Comparison of ENCODE assay signal across 15 cellular contexts in genomic region chr18:36724591-36725001, GRCh38.
DNase-seq lines count a peak whose midpoint lies in the region; ATAC-seq and TF ChIP-seq lines count a peak whose summit lies in the region.
"Had no signal": no experiment of that assay in that cellular context is flagged by ENCODE, and none has a peak within 500 bp of the region (broad histone marks: within the 10 kb centered on the region; RNA-seq: fewer than 3 reads in every experiment).

No MANE protein-coding gene starts in this region.

- CTCF ChIA-PET in PC-3 (lab: Charles Lee), result no interaction called here

- no peaks in the 10 kb centered on the region for H3K4me1 ChIP-seq in colonic mucosa
- peaks cover 0 to 21% of the 10 kb centered on the region in 2 donors for H3K4me1 ChIP-seq in right atrium auricular region
- no peaks in the 10 kb centered on the region; the same call in 1 of the 2 replicates for H3K4me1 ChIP-seq in PC-3 (ENCODE audit: insufficient read depth, low read length)
- H3K4me1 ChIP-seq: A549, Caco-2 had no signal

- intact Hi-C loops in colonic mucosa (cut with DNase I), result no loop called here
- intact Hi-C loops in PC-3 (cut with micrococcal nuclease), result no loop called here

- no peaks in the 10 kb centered on the region for H3K9me2 ChIP-seq in PC-3 (replicated peaks; ENCODE audit: low read length)

- no peaks in the 10 kb centered on the region for H3F3A ChIP-seq in PC-3 (ENCODE audit: low read length, unreplicated experiment)

- H3K27me3 ChIP-seq in colonic mucosa (no peaks in the 10 kb centered on the region), right atrium auricular region (no peaks in the 10 kb centered on the region), PC-3 (ENCODE audit: low read length) (no peaks in the 10 kb centered on the region)

- no peak for TF ChIP-seq CTCF in colonic mucosa (IDR thresholded peaks at IDR 0.05)
- no peak for TF ChIP-seq CTCF in right atrium auricular region (IDR thresholded peaks at IDR 0.05)
- TF ChIP-seq CTCF in PC-3 (conservative IDR thresholded peaks at IDR 0.05; ENCODE audit: low read depth, low read length), result no peak

- ATAC-seq in PC-3 (no peak), GM21528 (IDR thresholded peaks at IDR 0.05; ENCODE audit: low FRiP score, unreplicated experiment) (no peak)
- ATAC-seq: A549, WTC11 had no signal

- H4K20me1 ChIP-seq in PC-3 (ENCODE audit: low read length), result no peaks in the 10 kb centered on the region

- no peaks in the 10 kb centered on the region for H3K36me3 ChIP-seq in colonic mucosa
- H3K36me3 ChIP-seq in right atrium auricular region, result no peaks in the 10 kb centered on the region
- H3K36me3 ChIP-seq in PC-3 (ENCODE audit: low read depth, low read length), result no peaks in the 10 kb centered on the region

- H3K9me3 ChIP-seq in colonic mucosa (no peaks in the 10 kb centered on the region), right atrium auricular region (no peaks in the 10 kb centered on the region), PC-3 (ENCODE audit: low read length) (no peaks in the 10 kb centered on the region)
- H3K9me3 ChIP-seq: A549, Caco-2 had no signal

- H3K4me2 ChIP-seq in PC-3 (ENCODE audit: low read length), result no peak overlapping the region
- H3K4me2 ChIP-seq: A549 had no signal

- DNase-seq in AG08395 (ENCODE audit: low spot score), result peak; percentile 30
- DNase-seq in colonic mucosa, result peak; percentile 27
- peak; percentile 57 for DNase-seq in right atrium auricular region (ENCODE audit: low spot score)
- peak; percentile 10 for DNase-seq in putamen (ENCODE audit: low spot score)
- DNase-seq in PC-3, result no peak
- no peak for DNase-seq in NCI-H1092 treated with DMSO at 0.1 percent for 48 hours (lab: John Stamatoyannopoulos, UW)
- no peak for DNase-seq in MV-4-11 (lab: John Stamatoyannopoulos, UW)
- DNase-seq: activated naive CD4-positive, alpha-beta T cell treated with anti-CD3 and anti-CD28 coated beads, Interleukin-2, amount 10 ng/mL, durations not matched to agents 7 days and 5 days; Caco-2; NCI-H345; OCI-M1; SW 1271 had no signal

- H3K9ac ChIP-seq in colonic mucosa (ENCODE audit: low read depth in 2 of 2, low read length in 2 of 2) (no peak overlapping the region), PC-3 (ENCODE audit: low read length) (no peak overlapping the region)

- no peak overlapping the region for H3K27ac ChIP-seq in colonic mucosa
- peak overlapping the region in 1 of 2 donors; percentile 31 for H3K27ac ChIP-seq in right atrium auricular region
- H3K27ac ChIP-seq in PC-3 (ENCODE audit: low read length), result no peak overlapping the region
- H3K27ac ChIP-seq: A549 had no signal

- no peak overlapping the region for H2AFZ ChIP-seq in PC-3 (ENCODE audit: low read length)

- no peak overlapping the region for H3K4me3 ChIP-seq in colonic mucosa
- H3K4me3 ChIP-seq in right atrium auricular region, result no peak overlapping the region
- no peak overlapping the region for H3K4me3 ChIP-seq in PC-3 (ENCODE audit: low read length)
- H3K4me3 ChIP-seq: A549 had no signal

- no TSS peak for BruUV-seq in PC-3 (replicated peaks; lab: Mats Ljungman, UMichigan)

- H3K79me2 ChIP-seq in PC-3 (ENCODE audit: low read length), result no peaks in the 10 kb centered on the region

- POLR2A ChIA-PET in PC-3 (lab: Charles Lee; ENCODE audit: unreplicated experiment), result no interaction called here

Comparison
In these comparisons a context has a peak if more than half of its experiments do, and no peak if none do; other contexts are left out.
1. DNase-seq: peak in AG08395 (single experiment), colonic mucosa (single experiment), right atrium auricular region (single experiment) and putamen (single experiment); none in PC-3 (single experiment), NCI-H1092 treated with DMSO at 0.1 percent for 48 hours (single experiment) and MV-4-11 (single experiment).